1 cellular context compared by ENCODE assay signal in the genomic region with DNA sequence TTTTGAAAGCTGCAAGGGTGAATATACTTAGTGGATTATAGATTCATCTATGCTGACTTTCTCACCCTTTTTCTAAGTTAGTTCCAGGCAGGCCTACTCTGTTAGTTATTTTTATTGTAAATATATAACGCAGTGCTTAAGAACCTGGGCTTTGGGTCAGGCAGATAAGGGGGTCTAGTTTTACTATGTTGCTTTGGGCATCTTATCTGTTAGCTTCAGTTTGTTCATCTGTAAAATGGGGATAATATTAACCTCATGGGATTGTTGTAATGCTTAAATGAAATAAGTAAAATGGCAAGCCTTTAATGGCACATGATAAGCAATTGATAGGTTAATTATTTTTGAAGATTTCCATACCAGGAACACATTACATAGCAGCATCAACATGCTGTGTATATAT.
TF ChIP-seq lines count a peak whose summit lies in the region.

No MANE protein-coding gene starts in this region.

TF ChIP-seq in K562, 482 proteins besides CTCF, POLR2A, EP300 and RAD21 (continued from another document):
- no peak for TF ChIP-seq TCF15 (CRISPR knock-in tag; IDR thresholded peaks at IDR 0.05)
- TF ChIP-seq ZNF23 (CRISPR knock-in tag; IDR thresholded peaks at IDR 0.05) = no peak
- no peak for TF ChIP-seq GATAD2A (IDR thresholded peaks at IDR 0.05)
- no peak for TF ChIP-seq CBX1 (IDR thresholded peaks at IDR 0.05; ENCODE audit: low read depth)
- TF ChIP-seq, protein P1, sequence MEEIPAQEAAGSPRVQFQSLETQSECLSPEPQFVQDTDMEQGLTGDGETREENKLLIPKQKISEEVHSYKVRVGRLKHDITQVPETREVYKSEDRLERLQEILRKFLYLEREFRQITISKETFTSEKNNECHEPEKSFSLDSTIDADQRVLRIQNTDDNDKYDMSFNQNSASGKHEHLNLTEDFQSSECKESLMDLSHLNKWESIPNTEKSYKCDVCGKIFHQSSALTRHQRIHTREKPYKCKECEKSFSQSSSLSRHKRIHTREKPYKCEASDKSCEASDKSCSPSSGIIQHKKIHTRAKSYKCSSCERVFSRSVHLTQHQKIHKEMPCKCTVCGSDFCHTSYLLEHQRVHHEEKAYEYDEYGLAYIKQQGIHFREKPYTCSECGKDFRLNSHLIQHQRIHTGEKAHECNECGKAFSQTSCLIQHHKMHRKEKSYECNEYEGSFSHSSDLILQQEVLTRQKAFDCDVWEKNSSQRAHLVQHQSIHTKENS (CRISPR knock-in tag; IDR thresholded peaks at IDR 0.05) = no peak
- no peak for TF ChIP-seq ZSCAN29 (IDR thresholded peaks at IDR 0.05)
- TF ChIP-seq MED1 (CRISPR knock-in tag; IDR thresholded peaks at IDR 0.05; ENCODE audit: borderline replicate concordance) = no peak
- 0 out of 2 replicates have a peak, but pooled peaks have one; percentile 58 for TF ChIP-seq ELK3 (CRISPR knock-in tag; IDR thresholded peaks at IDR 0.05)
- no peak for TF ChIP-seq CEBPG (CRISPR knock-in tag; IDR thresholded peaks at IDR 0.05)
- no peak for TF ChIP-seq CEBPG (tag; conservative IDR thresholded peaks at IDR 0.05 in 1 of 2, IDR thresholded peaks at IDR 0.05 in 1 of 2)
- TF ChIP-seq ZNF324 (CRISPR knock-in tag; IDR thresholded peaks at IDR 0.05) = no peak
- no peak for TF ChIP-seq NFIX (CRISPR knock-in tag; IDR thresholded peaks at IDR 0.05; ENCODE audit: low read depth)
- TF ChIP-seq NFE2L1 (tag; IDR thresholded peaks at IDR 0.05; ENCODE audit: borderline replicate concordance, low read depth) = no peak
- TF ChIP-seq, protein P2, sequence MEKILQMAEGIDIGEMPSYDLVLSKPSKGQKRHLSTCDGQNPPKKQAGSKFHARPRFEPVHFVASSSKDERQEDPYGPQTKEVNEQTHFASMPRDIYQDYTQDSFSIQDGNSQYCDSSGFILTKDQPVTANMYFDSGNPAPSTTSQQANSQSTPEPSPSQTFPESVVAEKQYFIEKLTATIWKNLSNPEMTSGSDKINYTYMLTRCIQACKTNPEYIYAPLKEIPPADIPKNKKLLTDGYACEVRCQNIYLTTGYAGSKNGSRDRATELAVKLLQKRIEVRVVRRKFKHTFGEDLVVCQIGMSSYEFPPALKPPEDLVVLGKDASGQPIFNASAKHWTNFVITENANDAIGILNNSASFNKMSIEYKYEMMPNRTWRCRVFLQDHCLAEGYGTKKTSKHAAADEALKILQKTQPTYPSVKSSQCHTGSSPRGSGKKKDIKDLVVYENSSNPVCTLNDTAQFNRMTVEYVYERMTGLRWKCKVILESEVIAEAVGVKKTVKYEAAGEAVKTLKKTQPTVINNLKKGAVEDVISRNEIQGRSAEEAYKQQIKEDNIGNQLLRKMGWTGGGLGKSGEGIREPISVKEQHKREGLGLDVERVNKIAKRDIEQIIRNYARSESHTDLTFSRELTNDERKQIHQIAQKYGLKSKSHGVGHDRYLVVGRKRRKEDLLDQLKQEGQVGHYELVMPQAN (IDR thresholded peaks at IDR 0.05; ENCODE audit: borderline replicate concordance) = no peak
- TF ChIP-seq IFI16 (CRISPR knock-in tag; IDR thresholded peaks at IDR 0.05) = no peak
